ENCODE assay signal across 1 cellular context in the genomic region with DNA sequence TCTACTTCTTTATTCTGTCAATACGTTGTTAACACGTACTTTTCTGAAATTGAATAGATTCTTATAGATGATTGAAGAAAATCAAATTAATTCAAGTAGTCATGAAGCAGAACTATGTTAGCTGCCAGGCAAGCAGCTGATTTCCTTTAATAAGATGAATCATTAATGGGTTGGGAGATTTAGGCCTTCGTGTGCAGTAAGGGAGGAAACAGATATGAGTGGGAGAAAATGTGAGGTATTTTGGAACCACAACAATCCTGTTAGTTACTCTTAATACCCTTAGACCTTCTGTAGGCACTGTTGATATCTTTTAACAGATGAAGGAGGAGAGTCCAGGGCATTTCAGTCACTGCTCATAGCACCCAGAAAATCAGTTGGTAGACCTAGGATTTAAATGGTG.
TF ChIP-seq lines count a peak whose summit lies in the region.

No MANE protein-coding gene starts in this region.

TF ChIP-seq in IMR-90, 13 proteins besides CTCF, POLR2A, EP300 and RAD21 (continued from another document):
- TF ChIP-seq RFX5 (IDR thresholded peaks at IDR 0.05; ENCODE audit: low read depth, low read length): no peak
- no peak for TF ChIP-seq NFE2L2 (IDR thresholded peaks at IDR 0.05; ENCODE audit: low read depth, low read length)
- TF ChIP-seq MAFK (IDR thresholded peaks at IDR 0.05; ENCODE audit: low read depth, low read length): no peak
- TF ChIP-seq MXI1 (IDR thresholded peaks at IDR 0.05; ENCODE audit: borderline replicate concordance, low read depth, low read length): no peak
- TF ChIP-seq RCOR1 (IDR thresholded peaks at IDR 0.05; ENCODE audit: insufficient replicate concordance, low read length): no peak
- no peak for TF ChIP-seq SMC3 (IDR thresholded peaks at IDR 0.05; ENCODE audit: low read depth, low read length)
- TF ChIP-seq, protein P1, sequence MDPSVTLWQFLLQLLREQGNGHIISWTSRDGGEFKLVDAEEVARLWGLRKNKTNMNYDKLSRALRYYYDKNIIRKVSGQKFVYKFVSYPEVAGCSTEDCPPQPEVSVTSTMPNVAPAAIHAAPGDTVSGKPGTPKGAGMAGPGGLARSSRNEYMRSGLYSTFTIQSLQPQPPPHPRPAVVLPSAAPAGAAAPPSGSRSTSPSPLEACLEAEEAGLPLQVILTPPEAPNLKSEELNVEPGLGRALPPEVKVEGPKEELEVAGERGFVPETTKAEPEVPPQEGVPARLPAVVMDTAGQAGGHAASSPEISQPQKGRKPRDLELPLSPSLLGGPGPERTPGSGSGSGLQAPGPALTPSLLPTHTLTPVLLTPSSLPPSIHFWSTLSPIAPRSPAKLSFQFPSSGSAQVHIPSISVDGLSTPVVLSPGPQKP (IDR thresholded peaks at IDR 0.05; ENCODE audit: borderline replicate concordance, low read depth, low read length): no peak
- no peak for TF ChIP-seq MAZ (IDR thresholded peaks at IDR 0.05; ENCODE audit: borderline replicate concordance, low read depth, low read length)
- TF ChIP-seq CHD1 (IDR thresholded peaks at IDR 0.05; ENCODE audit: low read depth, low read length): no peak
